12 cellular contexts compared by ENCODE assay signal in genomic region chr2:47041891-47042684, GRCh38.
DNase-seq lines count a peak whose midpoint lies in the region; ATAC-seq and TF ChIP-seq lines count a peak whose summit lies in the region.
"Had no signal": no experiment of that assay in that cellular context is flagged by ENCODE, and none has a peak within 500 bp of the region (broad histone marks: within the 10 kb centered on the region; RNA-seq: fewer than 3 reads in every experiment).

No MANE protein-coding gene starts in this region.

- no peaks in the 10 kb centered on the region for H3K27me3 Mint-ChIP-seq in osteocyte (ENCODE audit: unreplicated experiment)

- H2BK120ac ChIP-seq in IMR-90 (ENCODE audit: low read depth, low read length), result peak overlapping the region; percentile 99

- peak overlapping the region; percentile 97 for H2BK5ac ChIP-seq in IMR-90 (ENCODE audit: low read depth, low read length, poor library complexity, severe bottlenecking)

- H3K9me1 ChIP-seq in IMR-90 (ENCODE audit: insufficient read depth, low read length), result peaks cover 55% of the 10 kb centered on the region

- H3K18ac ChIP-seq in IMR-90 (ENCODE audit: low read depth, low read length), result peak overlapping the region; percentile 84; the same call in 1 of the 2 replicates

- in situ Hi-C loops in IMR-90 (cut with MboI; ENCODE audit: low sequenced_read_pairs), result no loop called here

- H4K91ac ChIP-seq in IMR-90 (ENCODE audit: insufficient read depth, low read depth, low read length), result peak overlapping the region; percentile 99

- no peaks in the 10 kb centered on the region for H3K27me3 ChIP-seq in AG04450 (ENCODE audit: control insufficient read depth, insufficient read depth, low read length)
- H3K27me3 ChIP-seq in IMR-90 (ENCODE audit: control insufficient read depth, insufficient read depth, low read length), result no peaks in the 10 kb centered on the region
- no peaks in the 10 kb centered on the region for H3K27me3 ChIP-seq in dorsolateral prefrontal cortex

- H3K36me3 Mint-ChIP-seq in osteocyte (ENCODE audit: unreplicated experiment), result peaks cover 14% of the 10 kb centered on the region

- CTCF ChIA-PET in AG04450 (lab: Charles Lee) (interaction anchor here (0.7 kb wide), 1 partner anchor 53 kb away, joined by 3 read pairs; no protein-coding TSS in a partner anchor), IMR-90 (lab: Yijun Ruan, JAX) (interaction anchor here (1.0 to 1.5 kb wide), 2 partner anchors 230 to 281 kb away, joined by 3 to 7 read pairs; no protein-coding TSS in a partner anchor)

- peak overlapping the region; percentile 83 to 99; a peak in 3 of 4 replicates for H4K8ac ChIP-seq in IMR-90 (ENCODE audit: low read depth in 2 of 2, low read length in 2 of 2)

- no peak for TF ChIP-seq RAD21 in IMR-90 (IDR thresholded peaks at IDR 0.05; ENCODE audit: low read length)

- H4K5ac ChIP-seq in IMR-90 (ENCODE audit: low read depth, low read length), result peak overlapping the region; percentile 85

- DNase-seq in AG04450 (ENCODE audit: low read depth, low spot score) (no peak), IMR-90 (no peak), dorsolateral prefrontal cortex (no peak), osteocyte (ENCODE audit: extremely low spot score, unreplicated experiment) (no peak), GM19238 (ENCODE audit: insufficient read length, low spot score) (no peak), NCI-H1694 treated with DMSO at 0.1 percent for 48 hours (lab: John Stamatoyannopoulos, UW) (no peak)
- DNase-seq: activated CD4-positive, CD25-positive, alpha-beta regulatory T cell treated with anti-CD3 and anti-CD28 coated beads, Interleukin-2, amount 50 U/mL, for 72 hours; NCI-H2171 treated with DMSO at 0.1 percent for 48 hours; RPMI8226; stimulated activated CD4-positive, alpha-beta T cell treated with anti-CD3 and anti-CD28 coated beads, Interleukin-12 subunit alpha, Interleukin-12 subunit beta, amount 100 ng/mL, for 4 hours had no signal

- H3K4me1 Mint-ChIP-seq in osteocyte (ENCODE audit: unreplicated experiment), result peaks cover 39% of the 10 kb centered on the region

- peak overlapping the region; percentile 98; the same call in 1 of the 2 replicates for H3K56ac ChIP-seq in IMR-90 (ENCODE audit: extremely low read depth, insufficient read depth, low read length)

- no TSS peak for BruUV-seq in IMR-90 (replicated peaks; lab: Mats Ljungman, UMichigan)

- no peak for TF ChIP-seq POLR2A in IMR-90 (IDR thresholded peaks at IDR 0.05; ENCODE audit: low read depth, low read length)

- H3K9me3 ChIP-seq in AG04450 (ENCODE audit: control insufficient read depth, insufficient read depth, low read length) (no peaks in the 10 kb centered on the region), IMR-90 (ENCODE audit: control insufficient read depth, insufficient read depth, low read length) (no peaks in the 10 kb centered on the region)

- 97% methylated on average over 5 of the region's 11 CpGs; no CpG with 5 or more reads in 1 of the 2 experiments for WGBS in IMR-90 (ENCODE audit: extremely low coverage in 2 of 2, insufficient read length in 1 of 2), 2 experiments

- peak overlapping the region; percentile 98 for H2BK20ac ChIP-seq in IMR-90 (ENCODE audit: low read depth, low read length)

- peak overlapping the region; percentile 71; the same call in 1 of the 2 replicates for H3K9ac ChIP-seq in IMR-90 (ENCODE audit: low read depth, low read length)

- peaks cover 3% of the 10 kb centered on the region; the same call in 1 of the 2 replicates for H4K20me1 ChIP-seq in IMR-90 (ENCODE audit: insufficient read depth, low read length)

- H3K27ac ChIP-seq in AG04450 (ENCODE audit: low read depth, low read length), result peak overlapping the region; percentile 99
- peak overlapping the region; percentile 94 for H3K27ac ChIP-seq in IMR-90 (ENCODE audit: insufficient read depth, low read length)
- peak overlapping the region in 56 of 59 donors; percentile 6 to 98 (median 88) for H3K27ac ChIP-seq in dorsolateral prefrontal cortex

- peak overlapping the region; percentile 99 for H2AK5ac ChIP-seq in IMR-90 (ENCODE audit: low read depth, low read length)

- dilution Hi-C loops in IMR-90 (cut with HindIII; ENCODE audit: low sequenced_read_pairs, unreplicated experiment), result no loop called here

- peak overlapping the region; percentile 95 for H3K27ac Mint-ChIP-seq in osteocyte (ENCODE audit: unreplicated experiment)

- intact Hi-C loops in IMR-90 (cut with micrococcal nuclease) (no loop called here), dorsolateral prefrontal cortex (cut with DNase I) (loop anchor here in 1 of 2 donors (5.0 to 10.0 kb wide), 2 partner anchors 223 to 280 kb away; no protein-coding TSS in a partner anchor)

- peaks cover 39% of the 10 kb centered on the region for H3K4me1 ChIP-seq in IMR-90 (ENCODE audit: control insufficient read depth, insufficient read depth, low read length)

- H2AK9ac ChIP-seq in IMR-90 (replicated peaks; ENCODE audit: low read depth, low read length, poor library complexity), result peak overlapping the region; percentile 98

- no peak for TF ChIP-seq CTCF in AG04450 (IDR thresholded peaks at IDR 0.05; ENCODE audit: low read depth, low read length)
- no peak for TF ChIP-seq CTCF in IMR-90 (conservative IDR thresholded peaks at IDR 0.05; ENCODE audit: low read depth, low read length)
- no peak for TF ChIP-seq CTCF in dorsolateral prefrontal cortex (IDR thresholded peaks at IDR 0.05 in 54 of 56, conservative IDR thresholded peaks at IDR 0.05 in 2 of 56; ENCODE audit: low read depth in 1 of 56, partially characterized antibody in 56 of 56)
- no peak for TF ChIP-seq CTCF in osteocyte (IDR thresholded peaks at IDR 0.05)

- H3K4me3 ChIP-seq in AG04450 (ENCODE audit: low read depth, low read length) (no peak overlapping the region), IMR-90 (ENCODE audit: insufficient read depth, low read depth, low read length) (no peak overlapping the region), dorsolateral prefrontal cortex (no peak overlapping the region)

- H3K23ac ChIP-seq in IMR-90 (ENCODE audit: low read depth, low read length), result peak overlapping the region; percentile 98

- no peaks in the 10 kb centered on the region for H3K9me3 Mint-ChIP-seq in osteocyte (ENCODE audit: unreplicated experiment)

- H3K36me3 ChIP-seq in IMR-90 (ENCODE audit: control insufficient read depth, insufficient read depth, low read length), result peaks cover 22% of the 10 kb centered on the region

- peak overlapping the region; percentile 95; the same call in 2 of the 3 replicates for H2BK15ac ChIP-seq in IMR-90 (ENCODE audit: low read depth, low read length)

- H3K14ac ChIP-seq in IMR-90 (replicated peaks; ENCODE audit: low read depth, low read length), result peak overlapping the region; percentile 98

- H3K4me3 Mint-ChIP-seq in osteocyte (ENCODE audit: unreplicated experiment), result no peak overlapping the region

- no peak overlapping the region for H2AFZ ChIP-seq in IMR-90 (replicated peaks; ENCODE audit: low read length, poor library complexity)

- POLR2A ChIA-PET in AG04450 (lab: Yijun Ruan, JAX), result interaction anchor here (1.3 to 2.5 kb wide), 5 partner anchors 15 to 57 kb away, joined by 4 to 20 read pairs (median 6); no protein-coding TSS in a partner anchor
- POLR2A ChIA-PET in IMR-90 (lab: Charles Lee; ENCODE audit: unreplicated experiment), result interaction anchor here (0.5 to 1.4 kb wide), 4 partner anchors 24 to 128 kb away, joined by 3 to 8 read pairs (median 6); no protein-coding TSS in a partner anchor

- H3K79me1 ChIP-seq in IMR-90 (ENCODE audit: low read depth in 1 of 2, low read length in 2 of 2), result peaks cover 22 to 83% of the 10 kb centered on the region in 2 experiments; a peak in 3 of 4 replicates

- H3K4ac ChIP-seq in IMR-90 (ENCODE audit: low read depth, low read length), result peak overlapping the region; percentile 100

- ATAC-seq in IMR-90 (ENCODE audit: low read depth), result no peak
- no peak for ATAC-seq in GM19455 (IDR thresholded peaks at IDR 0.05; ENCODE audit: unreplicated experiment)
- no peak for ATAC-seq in GM19452 (IDR thresholded peaks at IDR 0.05; ENCODE audit: unreplicated experiment)

- H3K4me2 ChIP-seq in IMR-90 (ENCODE audit: low read depth, low read length), result no peak overlapping the region

TF ChIP-seq in IMR-90, 13 proteins besides CTCF, POLR2A, EP300 and RAD21:
- TF ChIP-seq MAFK (IDR thresholded peaks at IDR 0.05; ENCODE audit: low read depth, low read length) (no peak), MAZ (IDR thresholded peaks at IDR 0.05; ENCODE audit: borderline replicate concordance, low read depth, low read length) (no peak), RCOR1 (IDR thresholded peaks at IDR 0.05; ENCODE audit: insufficient replicate concordance, low read length) (no peak), CEBPB (IDR thresholded peaks at IDR 0.05; ENCODE audit: low read depth, low read length) (no peak), USF2 (IDR thresholded peaks at IDR 0.05; ENCODE audit: low read depth, low read length) (no peak), CHD1 (IDR thresholded peaks at IDR 0.05; ENCODE audit: low read depth, low read length) (no peak), NFE2L2 (IDR thresholded peaks at IDR 0.05; ENCODE audit: low read depth, low read length) (no peak), SMC3 (IDR thresholded peaks at IDR 0.05; ENCODE audit: low read depth, low read length) (no peak), FOS (IDR thresholded peaks at IDR 0.05; ENCODE audit: low read depth, low read length) (no peak), ELK1 (IDR thresholded peaks at IDR 0.05; ENCODE audit: borderline replicate concordance, low read depth, low read length) (no peak), RFX5 (IDR thresholded peaks at IDR 0.05; ENCODE audit: low read depth, low read length) (no peak), MXI1 (IDR thresholded peaks at IDR 0.05; ENCODE audit: borderline replicate concordance, low read depth, low read length) (no peak), BHLHE40 (IDR thresholded peaks at IDR 0.05; ENCODE audit: low read depth, low read length) (no peak)
